ENCODE assay signal across 8 cellular contexts in genomic region chr10:45594276-45595157, GRCh38.
A peak's percentile ranks its signal among the peaks of the same experiment; 100 is the strongest.
DNase-seq lines count a peak whose midpoint lies in the region; ATAC-seq, FAIRE-seq and TF ChIP-seq lines count a peak whose summit lies in the region.

No MANE protein-coding gene starts in this region.

- CTCF ChIA-PET in CD8-positive, alpha-beta T cell (lab: Charles Lee) = interaction anchor here (1.0 to 1.4 kb wide), 2 partner anchors 14 to 344 kb away, joined by 3 to 5 read pairs; no protein-coding TSS in a partner anchor
- CTCF ChIA-PET in H1 (lab: Charles Lee; ENCODE audit: partially characterized antibody) = interaction anchor here (0.6 to 1.3 kb wide), 2 partner anchors 77 to 130 kb away, joined by 3 to 4 read pairs; no protein-coding TSS in a partner anchor

- peaks cover 11% of the 10 kb centered on the region for H3K9me3 Mint-ChIP-seq in CD8-positive, alpha-beta T cell

- TF ChIP-seq EP300 in H1 (IDR thresholded peaks at IDR 0.05; ENCODE audit: borderline replicate concordance in 1 of 2, low read depth in 2 of 2, low read length in 2 of 2) = peak; percentile 38 to 71; a peak in 2 of 3 replicates

- H3K9ac ChIP-seq in H1 (replicated peaks in 1 of 4; ENCODE audit: extremely low read depth in 1 of 4, low read depth in 3 of 4, low read length in 3 of 4) (peak overlapping the region; percentile 54 to 86 (median 77)), mesendoderm (ENCODE audit: low read length) (peak overlapping the region; percentile 80)

- no peak overlapping the region for H2BK12ac ChIP-seq in H1 (ENCODE audit: low read depth, low read length)

- no peaks in the 10 kb centered on the region for H3K9me3 ChIP-seq in CD8-positive, alpha-beta T cell (ENCODE audit: low read length)
- 0 out of 4 replicates have a peak, but pooled peaks cover 0 to 3% of the 10 kb centered on the region in 2 experiments for H3K9me3 ChIP-seq in H1 (ENCODE audit: insufficient read depth in 2 of 2, low read depth in 1 of 2, low read length in 1 of 2)

- H4K8ac ChIP-seq in H1 (ENCODE audit: extremely low read depth, insufficient read depth, low read length) = peak overlapping the region; percentile 85; the same call in 1 of the 2 replicates
- H4K8ac ChIP-seq in mesendoderm (ENCODE audit: low read depth, low read length) = no peak overlapping the region

- peak overlapping the region; percentile 39 for H3K56ac ChIP-seq in H1 (replicated peaks; ENCODE audit: insufficient read length, low read depth, low read length)
- peak overlapping the region; percentile 88 for H3K56ac ChIP-seq in mesendoderm (ENCODE audit: low read length)

- peak overlapping the region; percentile 62 for H3K27ac ChIP-seq in CD8-positive, alpha-beta T cell (ENCODE audit: low read depth, low read length)
- H3K27ac ChIP-seq in H1 (ENCODE audit: low read depth, low read length) = 0 out of 2 replicates have a peak overlapping the region, but pooled peaks have one; percentile 23
- H3K27ac ChIP-seq in mesendoderm (ENCODE audit: low read depth, low read length) = no peak overlapping the region

- H3K27ac Mint-ChIP-seq in CD8-positive, alpha-beta T cell = peak overlapping the region; percentile 95

- peak; percentile 79 to 92 (median 87) for DNase-seq in CD8-positive, alpha-beta T cell
- DNase-seq in NCI-H82 treated with DMSO at 0.1 percent for 48 hours (lab: John Stamatoyannopoulos, UW; ENCODE audit: unreplicated experiment) (peak; percentile 45), H1 (ENCODE audit: low read depth in 1 of 2, low spot score in 2 of 2) (peak; percentile 75 to 93), mesendoderm (peak; percentile 97)
- DNase-seq in activated CD8-positive, alpha-beta memory T cell treated with anti-CD3 and anti-CD28 coated beads for 24 hours = peak; percentile 94
- peak; percentile 78 for DNase-seq in stimulated activated CD8-positive, alpha-beta memory T cell treated with anti-CD3 and anti-CD28 coated beads, Interleukin-12 subunit alpha, Interleukin-12 subunit beta, amount 100 ng/mL, for 4 hours (ENCODE audit: low read depth)

- no peaks in the 10 kb centered on the region for H3K36me3 ChIP-seq in CD8-positive, alpha-beta T cell (ENCODE audit: insufficient read depth, low read length)
- H3K36me3 ChIP-seq in H1 (ENCODE audit: control insufficient read depth in 2 of 4, insufficient read depth in 4 of 4, low read length in 3 of 4) = no peaks in the 10 kb centered on the region
- H3K36me3 ChIP-seq in mesendoderm (ENCODE audit: control insufficient read depth, insufficient read depth, low read length) = no peaks in the 10 kb centered on the region

- FAIRE-seq in H1 (lab: Jason Lieb, UNC) = no peak

- ATAC-seq in CD8-positive, alpha-beta T cell = peak; percentile 86
- ATAC-seq in GM19452 (IDR thresholded peaks at IDR 0.05; ENCODE audit: unreplicated experiment) (peak; percentile 97), HG03575 (IDR thresholded peaks at IDR 0.05; ENCODE audit: extremely low read depth, insufficient number of reproducible peaks, low FRiP score, unreplicated experiment) (peak; percentile 54)

- H2BK15ac ChIP-seq in H1 (ENCODE audit: low read length) = no peak overlapping the region
- no peak overlapping the region for H2BK15ac ChIP-seq in mesendoderm (replicated peaks; ENCODE audit: low read depth)

- H3K79me1 ChIP-seq in H1 (ENCODE audit: low read depth, low read length) = no peaks in the 10 kb centered on the region
- peaks cover 5% of the 10 kb centered on the region for H3K79me1 ChIP-seq in mesendoderm (ENCODE audit: low read length)

- H4K91ac ChIP-seq in H1 (replicated peaks; ENCODE audit: insufficient read length, low read length) = no peak overlapping the region

- H2BK5ac ChIP-seq in H1 (ENCODE audit: low read depth, low read length) (peak overlapping the region; percentile 80; the same call in 1 of the 2 replicates), mesendoderm (ENCODE audit: low read length) (no peak overlapping the region)

- peak in 1 of 2 experiments; percentile 83; a peak in 2 of 3 replicates for TF ChIP-seq POLR2A in H1 (IDR thresholded peaks at IDR 0.05; ENCODE audit: control extremely low read depth in 1 of 2, low read depth in 2 of 2, low read length in 2 of 2)

- H3K4me2 ChIP-seq in H1 (ENCODE audit: insufficient read depth in 1 of 2, low read depth in 2 of 2, low read length in 2 of 2) (peak overlapping the region; percentile 82 to 94), mesendoderm (ENCODE audit: low read length) (peak overlapping the region; percentile 94)

- H3K18ac ChIP-seq in H1 (ENCODE audit: extremely low read depth, low read length) (0 out of 2 replicates have a peak overlapping the region, but pooled peaks have one; percentile 4), mesendoderm (ENCODE audit: low read length) (peak overlapping the region; percentile 61)

- H2AFZ ChIP-seq in H1 (ENCODE audit: low read length) = peak overlapping the region; percentile 94

- intact Hi-C loops in CD8-positive, alpha-beta T cell (cut with DNase I, micrococcal nuclease) = loop anchor here (1.0 to 10.0 kb wide), 8 partner anchors 14 to 592 kb away; partner anchors contain the start of genes WASHC2C (in 2 of the 2), ZFAND4 (in 2 of the 2), NCOA4 (in 1 of the 2) and ZNF22 (in 1 of the 2)

- H3K4me3 Mint-ChIP-seq in CD8-positive, alpha-beta T cell = peak overlapping the region; percentile 89

- H3K79me2 ChIP-seq in H1 (ENCODE audit: control insufficient read depth in 1 of 2, insufficient read depth in 2 of 2, low read length in 2 of 2) (peaks cover 0 to 17% of the 10 kb centered on the region in 2 experiments; a peak in 2 of 4 replicates), mesendoderm (ENCODE audit: control insufficient read depth, insufficient read depth, low read length) (peaks cover 4% of the 10 kb centered on the region)

- H3K4me1 Mint-ChIP-seq in CD8-positive, alpha-beta T cell (ENCODE audit: low read depth) = peaks cover 42% of the 10 kb centered on the region

- H4K5ac ChIP-seq in H1 (ENCODE audit: insufficient read length, low read depth, low read length) = no peak overlapping the region
- no peak overlapping the region for H4K5ac ChIP-seq in mesendoderm (ENCODE audit: low read length)

- no peak overlapping the region for H2BK20ac ChIP-seq in H1 (ENCODE audit: low read length)

- peak; percentile 5 to 20; a peak in 2 of 4 replicates for TF ChIP-seq RAD21 in H1 (IDR thresholded peaks at IDR 0.05 in 1 of 2, conservative IDR thresholded peaks at IDR 0.05 in 1 of 2; ENCODE audit: low read depth in 2 of 2, low read length in 2 of 2)

- H4K20me1 ChIP-seq in H1 (replicated peaks in 1 of 2; ENCODE audit: control insufficient read depth in 1 of 2, insufficient read depth in 2 of 2, low read length in 2 of 2) = no peaks in the 10 kb centered on the region

- H3K23me2 ChIP-seq in H1 (ENCODE audit: low read depth, low read length) = peaks cover 2% of the 10 kb centered on the region; the same call in 1 of the 2 replicates

- TF ChIP-seq CTCF in CD8-positive, alpha-beta T cell (IDR thresholded peaks at IDR 0.05) = no peak
- no peak for TF ChIP-seq CTCF in H1 (IDR thresholded peaks at IDR 0.05; ENCODE audit: control extremely low read depth in 1 of 3, insufficient read depth in 1 of 3, low read depth in 1 of 3, low read length in 3 of 3)

- H3K14ac ChIP-seq in H1 (ENCODE audit: insufficient read length) = no peak overlapping the region

- POLR2A ChIA-PET in CD8-positive, alpha-beta T cell (lab: Charles Lee) = interaction anchor here (1.1 to 1.8 kb wide), 3 partner anchors 10 to 17 kb away, joined by 3 to 11 read pairs (median 4); no protein-coding TSS in a partner anchor
- POLR2A ChIA-PET in H1 (lab: Charles Lee; ENCODE audit: partially characterized antibody) = interaction anchor here (0.6 to 1.6 kb wide), 6 partner anchors 13 to 1818 kb away, joined by 3 to 4 read pairs (median 3); partner anchors contain the start of gene ZFAND4

- H2AK5ac ChIP-seq in H1 (ENCODE audit: low read depth, low read length) (no peak overlapping the region), mesendoderm (ENCODE audit: low read length) (no peak overlapping the region)

- H3K4ac ChIP-seq in H1 (replicated peaks; ENCODE audit: insufficient read length, low read depth, low read length) (no peak overlapping the region), mesendoderm (ENCODE audit: low read depth, low read length) (peak overlapping the region; percentile 78)

- 0% methylated on average over 43 of the region's 88 CpGs; no CpG with 5 or more reads in 1 of the 2 experiments for WGBS in H1 (ENCODE audit: extremely low coverage in 1 of 2, insufficient coverage in 1 of 2, insufficient read length in 1 of 2, insufficient replicate concordance in 2 of 2, low coverage in 1 of 2, low lambda C conversion rate in 2 of 2, missing lambda C conversion rate in 1 of 2), 2 experiments
- WGBS in mesendoderm (ENCODE audit: extremely low coverage, insufficient coverage, low lambda C conversion rate) = no CpG with 5 or more reads among the region's 88 CpGs

- H3K27me3 ChIP-seq in CD8-positive, alpha-beta T cell (ENCODE audit: insufficient read depth, low read length) = no peaks in the 10 kb centered on the region
- H3K27me3 ChIP-seq in H1 (replicated peaks in 1 of 4; ENCODE audit: control insufficient read depth in 3 of 4, extremely low read depth in 1 of 4, insufficient read depth in 3 of 4, low read length in 3 of 4) (peaks cover 0 to 2% (median 0%) of the 10 kb centered on the region in 4 experiments; a peak in 1 of 7 replicates), mesendoderm (ENCODE audit: insufficient read depth, low read length, poor library complexity) (no peaks in the 10 kb centered on the region)

- peaks cover 23% of the 10 kb centered on the region for H3K4me1 ChIP-seq in CD8-positive, alpha-beta T cell (ENCODE audit: insufficient read depth, low read length)
- no peaks in the 10 kb centered on the region; a peak in 1 of 7 replicates for H3K4me1 ChIP-seq in H1 (replicated peaks in 1 of 4; ENCODE audit: control insufficient read depth in 3 of 4, insufficient read depth in 4 of 4, low read length in 3 of 4)
- H3K4me1 ChIP-seq in mesendoderm (ENCODE audit: control insufficient read depth, low read depth, low read length) = peaks cover 4% of the 10 kb centered on the region

- peaks cover 6% of the 10 kb centered on the region for H3K27me3 Mint-ChIP-seq in CD8-positive, alpha-beta T cell (ENCODE audit: low read depth)

- peak overlapping the region; percentile 77 for H3K4me3 ChIP-seq in CD8-positive, alpha-beta T cell (ENCODE audit: low read depth, low read length)
- H3K4me3 ChIP-seq in H1 (ENCODE audit: extremely low read depth in 1 of 4, insufficient read depth in 2 of 4, low read depth in 3 of 4, low read length in 4 of 4) = peak overlapping the region; percentile 52 to 99 (median 82)
- peak overlapping the region; percentile 85 for H3K4me3 ChIP-seq in mesendoderm (ENCODE audit: low read length)

- no peak overlapping the region for H3K23ac ChIP-seq in H1 (ENCODE audit: insufficient read length)
- no peak overlapping the region for H3K23ac ChIP-seq in mesendoderm (ENCODE audit: low read length)

- no peak overlapping the region for H2BK120ac ChIP-seq in H1 (replicated peaks; ENCODE audit: low read depth, low read length)
- no peak overlapping the region for H2BK120ac ChIP-seq in mesendoderm (ENCODE audit: low read depth, low read length)

- H3K36me3 Mint-ChIP-seq in CD8-positive, alpha-beta T cell = peaks cover 21% of the 10 kb centered on the region

Comparison
In these comparisons a context has a peak if more than half of its experiments do, and no peak if none do; other contexts are left out.
1. DNase-seq: peak in every context shown above with its lines; median percentile 97 in mesendoderm; 94 in activated CD8-positive, alpha-beta memory T cell treated with anti-CD3 and anti-CD28 coated beads for 24 hours; 87 in CD8-positive, alpha-beta T cell; 84 in H1; 78 in stimulated activated CD8-positive, alpha-beta memory T cell treated with anti-CD3 and anti-CD28 coated beads, Interleukin-12 subunit alpha, Interleukin-12 subunit beta, amount 100 ng/mL, for 4 hours; 45 in NCI-H82 treated with DMSO at 0.1 percent for 48 hours.